Comparison of ENCODE assay signal across 1 cellular context in genomic region chr2:227719637-227720036, GRCh38.
A peak's percentile ranks its signal among the peaks of the same experiment; 100 is the strongest.
TF ChIP-seq lines count a peak whose summit lies in the region.

No MANE protein-coding gene starts in this region.

TF ChIP-seq in HepG2, 621 proteins besides CTCF, POLR2A, EP300 and RAD21:
- no peak for TF ChIP-seq NR3C1 (CRISPR knock-in tag; IDR thresholded peaks at IDR 0.05)
- TF ChIP-seq YEATS2 (CRISPR knock-in tag; IDR thresholded peaks at IDR 0.05; ENCODE audit: borderline replicate concordance) = no peak
- TF ChIP-seq MTERF4 (CRISPR knock-in tag; IDR thresholded peaks at IDR 0.05) = no peak
- no peak for TF ChIP-seq ZSCAN25 (CRISPR knock-in tag; IDR thresholded peaks at IDR 0.05)
- no peak for TF ChIP-seq MYC (CRISPR knock-in tag; IDR thresholded peaks at IDR 0.05; ENCODE audit: borderline replicate concordance)
- TF ChIP-seq ISL2 (CRISPR knock-in tag; IDR thresholded peaks at IDR 0.05) = no peak
- TF ChIP-seq CREM (IDR thresholded peaks at IDR 0.05) = no peak
- no peak for TF ChIP-seq CREM (CRISPR knock-in tag; IDR thresholded peaks at IDR 0.05)
- no peak for TF ChIP-seq NAIF1 (CRISPR knock-in tag; IDR thresholded peaks at IDR 0.05; ENCODE audit: borderline replicate concordance)
- TF ChIP-seq GATAD2A (CRISPR knock-in tag; IDR thresholded peaks at IDR 0.05) = no peak
- TF ChIP-seq IRF2 (CRISPR knock-in tag; IDR thresholded peaks at IDR 0.05) = no peak
- no peak for TF ChIP-seq ZFYVE20 (CRISPR knock-in tag; IDR thresholded peaks at IDR 0.05; ENCODE audit: borderline replicate concordance, low read depth)
- TF ChIP-seq ATAD3A (CRISPR knock-in tag; IDR thresholded peaks at IDR 0.05) = no peak
- no peak for TF ChIP-seq ZNF781 (CRISPR knock-in tag; IDR thresholded peaks at IDR 0.05; ENCODE audit: borderline replicate concordance, not compliant biosample characterization)
- TF ChIP-seq SRSF1 (optimal IDR thresholded peaks at IDR 0.05; ENCODE audit: low read depth, low read length) = no peak
- no peak for TF ChIP-seq TAF15 (IDR thresholded peaks at IDR 0.05; ENCODE audit: low read depth, low read length, poor library complexity, severe bottlenecking)
- 0 out of 2 replicates have a peak, but pooled peaks have one; percentile 19 for TF ChIP-seq MAFF (IDR thresholded peaks at IDR 0.05; ENCODE audit: low read depth, low read length)
- peak; percentile 64 for TF ChIP-seq CEBPB (IDR thresholded peaks at IDR 0.05; ENCODE audit: borderline replicate concordance, low read depth, low read length)
- no peak for TF ChIP-seq SAFB2 (CRISPR knock-in tag; IDR thresholded peaks at IDR 0.05; ENCODE audit: borderline replicate concordance, low read depth)
- TF ChIP-seq MAFK (conservative IDR thresholded peaks at IDR 0.05 in 1 of 2, IDR thresholded peaks at IDR 0.05 in 1 of 2; ENCODE audit: low read length in 2 of 2) = peak; percentile 11 to 43; a peak in 3 of 4 replicates
- TF ChIP-seq GTF2F1 (IDR thresholded peaks at IDR 0.05; ENCODE audit: low read length) = no peak
TF ChIP-seq in HepG2: peak in this region for 3.
